31 cellular contexts compared by ENCODE assay signal in genomic region chr12:132259872-132260695, GRCh38.
"Had no signal": no experiment of that assay in that cellular context is flagged by ENCODE, and none has a peak within 500 bp of the region (broad histone marks: within the 10 kb centered on the region; RNA-seq: fewer than 3 reads in every experiment).

No MANE protein-coding gene starts in this region.

- H3K36me3 ChIP-seq: esophagus muscularis mucosa, gastroesophageal sphincter, heart left ventricle, suprapubic skin, transverse colon, upper lobe of right lung, uterus had no signal

- DNase-seq: dermis blood vessel endothelial cell; effector memory CD4-positive, alpha-beta T cell; foreskin keratinocyte; heart left ventricle; immature natural killer cell; islet precursor cell; mammary epithelial cell; mesendoderm; midbrain; naive thymus-derived CD8-positive, alpha-beta T cell; nephron progenitor cell; occipital lobe; stimulated activated CD4-positive, alpha-beta T cell treated with anti-CD3 and anti-CD28 coated beads, Interleukin-12 subunit alpha, Interleukin-12 subunit beta, amount 100 ng/mL, for 4 hours; stimulated activated CD4-positive, alpha-beta T cell treated with anti-CD3 and anti-CD28 coated beads, Interleukin-1b, Interleukin-23, amount 100 ng/mL, for 48 hours; stimulated activated CD4-positive, alpha-beta T cell treated with anti-CD3 and anti-CD28 coated beads, Interleukin-4, amount 100 ng/mL, for 1 hour; stimulated activated CD8-positive, alpha-beta memory T cell treated with anti-CD3 and anti-CD28 coated beads, Interleukin-4, amount 100 ng/mL, for 48 hours; stimulated activated naive CD4-positive, alpha-beta T cell; stimulated activated naive CD8-positive, alpha-beta T cell treated with anti-CD3 and anti-CD28 coated beads, Interleukin-15, amount 100 ng/mL, for 72 hours; transverse colon; upper lobe of right lung; uterus had no signal

- H3K27ac Mint-ChIP-seq: immature natural killer cell; nephron progenitor cell; progenitor cell of endocrine pancreas; stimulated activated naive CD8-positive, alpha-beta T cell treated with anti-CD3 and anti-CD28 coated beads, Interleukin-15, amount 100 ng/mL, for 72 hours had no signal

- H3K9ac ChIP-seq: parathyroid adenoma had no signal

- H3K27ac ChIP-seq: coronary artery, esophagus muscularis mucosa, foreskin keratinocyte, gastroesophageal sphincter, heart left ventricle, hepatocyte, parathyroid adenoma, suprapubic skin, transverse colon, upper lobe of right lung, uterus had no signal

- H3K4me3 ChIP-seq: coronary artery, esophagus muscularis mucosa, gastroesophageal sphincter, heart left ventricle, hepatocyte, smooth muscle cell, suprapubic skin, transverse colon, upper lobe of right lung, uterus had no signal

- H3K9me3 ChIP-seq: esophagus muscularis mucosa, gastroesophageal sphincter, heart left ventricle, suprapubic skin, transverse colon, upper lobe of right lung, uterus had no signal

- H3K4me1 Mint-ChIP-seq: immature natural killer cell; stimulated activated naive CD8-positive, alpha-beta T cell treated with anti-CD3 and anti-CD28 coated beads, Interleukin-15, amount 100 ng/mL, for 72 hours had no signal

- H3K27me3 ChIP-seq: foreskin keratinocyte, transverse colon, uterus had no signal

- H3K4me1 ChIP-seq: esophagus muscularis mucosa, foreskin keratinocyte, gastroesophageal sphincter, heart left ventricle, parathyroid adenoma, suprapubic skin, transverse colon, upper lobe of right lung, uterus had no signal

- ATAC-seq: foreskin keratinocyte; gastroesophageal sphincter; heart left ventricle; naive thymus-derived CD8-positive, alpha-beta T cell; sciatic nerve; stimulated activated naive CD8-positive, alpha-beta T cell treated with anti-CD3 and anti-CD28 coated beads, Interleukin-15, amount 100 ng/mL, for 72 hours; upper lobe of right lung had no signal

- FAIRE-seq: endothelial cell of umbilical vein had no signal

- H3K36me3 Mint-ChIP-seq: immature natural killer cell; naive thymus-derived CD8-positive, alpha-beta T cell had no signal

- H3K4me3 Mint-ChIP-seq: immature natural killer cell; naive thymus-derived CD8-positive, alpha-beta T cell; nephron progenitor cell; stimulated activated naive CD8-positive, alpha-beta T cell treated with anti-CD3 and anti-CD28 coated beads, Interleukin-15, amount 100 ng/mL, for 72 hours had no signal
